In genomic region chr5:132653716-132654115, GRCh38 we compare ENCODE assay signal across 20 cellular contexts. TPM values are rescaled to one million over a fixed set of nuclear protein-coding genes. Genes with fewer than 3 reads are reported as not detected.
"Had no signal": no experiment of that assay in that cellular context is flagged by ENCODE, and none has a peak within 500 bp of the region (broad histone marks: within the 10 kb centered on the region; RNA-seq: fewer than 3 reads in every experiment).

No MANE protein-coding gene starts in this region.

- H3K36me3 ChIP-seq: upper lobe of right lung had no signal

- H3K36me3 Mint-ChIP-seq: activated naive CD4-positive, alpha-beta T cell treated with anti-CD3 and anti-CD28 coated beads, Interleukin-2, amount 50 U/mL, for 24 hours had no signal

- ATAC-seq: right cardiac atrium, upper lobe of right lung had no signal

- H3K4me3 Mint-ChIP-seq: activated B cell treated with CpG ODN at 0.5 μM for 24 hours; activated CD4-positive, alpha-beta T cell treated with anti-CD3 and anti-CD28 coated beads, Interleukin-2, amount 10 ng/mL, durations not matched to agents 7 days and 5 days; activated naive CD4-positive, alpha-beta T cell treated with anti-CD3 and anti-CD28 coated beads, Interleukin-2, amount 50 U/mL, for 24 hours; naive B cell; T-helper 1 cell treated with Interleukin-12 subunit alpha and Interleukin-12 subunit beta and Interleukin-4 antibody, amounts not matched to agents 30 μg/mL and 1 μg/mL, for 36 hours had no signal

- H3K9me3 ChIP-seq: upper lobe of right lung had no signal

- H3K4me3 ChIP-seq: lung, upper lobe of right lung had no signal

- DNase-seq: activated B cell treated with CpG ODN at 0.5 μM for 24 hours; activated CD4-positive, alpha-beta T cell treated with anti-CD3 and anti-CD28 coated beads, Interleukin-2, amount 10 ng/mL, durations not matched to agents 7 days and 5 days; activated effector memory CD4-positive, alpha-beta T cell treated with Interleukin-2 at 50 U/mL for 16 hours; caudate nucleus; cortex of kidney; effector CD8-positive, alpha-beta T cell; hypothalamus; midbrain; naive B cell; nucleus accumbens; right cardiac atrium; stimulated activated CD4-positive, alpha-beta T cell treated with anti-CD3 and anti-CD28 coated beads, Interleukin-1b, Interleukin-23, amount 100 ng/mL, for 48 hours; stimulated activated naive CD4-positive, alpha-beta T cell treated with Interleukin-2 at 50 U/mL for 16 hours; upper lobe of right lung had no signal

- H3K27ac Mint-ChIP-seq: activated B cell treated with CpG ODN at 0.5 μM for 24 hours; activated CD4-positive, alpha-beta T cell treated with anti-CD3 and anti-CD28 coated beads, Interleukin-2, amount 10 ng/mL, durations not matched to agents 7 days and 5 days; activated naive CD4-positive, alpha-beta T cell treated with anti-CD3 and anti-CD28 coated beads, Interleukin-2, amount 50 U/mL, for 24 hours; progenitor cell of endocrine pancreas; T-helper 1 cell treated with Interleukin-12 subunit alpha and Interleukin-12 subunit beta and Interleukin-4 antibody, amounts not matched to agents 30 μg/mL and 1 μg/mL, for 36 hours had no signal

- H3K27ac ChIP-seq: upper lobe of right lung had no signal

RNA-seq across cellular contexts. Expression of gene IL13, which starts 4.3 kb away (rescaled TPM):
- total RNA-seq: glomerular endothelial cell, lung, progenitor cell of endocrine pancreas, right cardiac atrium, temporal lobe, upper lobe of right lung had no signal
- polyA plus RNA-seq: right cardiac atrium had no signal

RNA-seq across cellular contexts. Expression of gene IL4, which starts 20.1 kb away (rescaled TPM):
- total RNA-seq: activated B cell treated with CpG ODN at 0.5 μM for 24 hours; activated CD4-positive, alpha-beta T cell treated with anti-CD3 and anti-CD28 coated beads, Interleukin-2, amount 10 ng/mL, durations not matched to agents 7 days and 5 days; glomerular endothelial cell; lung; progenitor cell of endocrine pancreas; right cardiac atrium; temporal lobe; upper lobe of right lung had no signal
- polyA plus RNA-seq: lung, right cardiac atrium had no signal
